ENCODE assay signal across 23 cellular contexts in genomic region chr17:38379448-38379847, GRCh38. TPM values are rescaled to one million over a fixed set of nuclear protein-coding genes. Genes with fewer than 3 reads are reported as not detected.
DNase-seq lines count a peak whose midpoint lies in the region; ATAC-seq, FAIRE-seq and TF ChIP-seq lines count a peak whose summit lies in the region.
"Had no signal": no experiment of that assay in that cellular context is flagged by ENCODE, and none has a peak within 500 bp of the region (broad histone marks: within the 10 kb centered on the region; RNA-seq: fewer than 3 reads in every experiment).

No MANE protein-coding gene starts in this region.

- no peak overlapping the region for H3K4me2 ChIP-seq in mammary epithelial cell (ENCODE audit: insufficient read depth, low read depth, low read length)
- H3K4me2 ChIP-seq: BLaER1, GM23338 had no signal

- dilution Hi-C loops in mammary epithelial cell (cut with HindIII; ENCODE audit: low sequenced_read_pairs): no loop called here

- no peak overlapping the region for H3K9ac ChIP-seq in mammary epithelial cell (ENCODE audit: insufficient read depth, low read length)
- H3K9ac ChIP-seq: BLaER1 had no signal

- H3K9me3 ChIP-seq in mammary epithelial cell (replicated peaks; ENCODE audit: insufficient read depth, low read length): no peaks in the 10 kb centered on the region
- H3K9me3 ChIP-seq: BLaER1, Caco-2 had no signal

- intact Hi-C loops in mammary epithelial cell (cut with micrococcal nuclease): no loop called here

- BruUV-seq in mammary epithelial cell (replicated peaks; lab: Mats Ljungman, UMichigan): no TSS peak

- H3K4me3 ChIP-seq in mammary epithelial cell (replicated peaks in 1 of 3; ENCODE audit: insufficient read depth in 1 of 3, low read depth in 2 of 3, low read length in 3 of 3): no peak overlapping the region
- H3K4me3 ChIP-seq: BLaER1, GM12878, GM23338 had no signal

- ATAC-seq in esophagus mucosa (peak; percentile 90), HG02571 (IDR thresholded peaks at IDR 0.05; ENCODE audit: unreplicated experiment) (no peak)
- ATAC-seq: CD8-positive, alpha-beta T cell; GM12878; GM23338; HCT116 had no signal

- TF ChIP-seq CTCF in mammary epithelial cell (conservative IDR thresholded peaks at IDR 0.05 in 1 of 2, IDR thresholded peaks at IDR 0.05 in 1 of 2; ENCODE audit: extremely low read depth in 1 of 2, insufficient read depth in 1 of 2, low read depth in 1 of 2, low read length in 2 of 2) (no peak), progenitor cell of endocrine pancreas (IDR thresholded peaks at IDR 0.05; ENCODE audit: unreplicated experiment) (no peak)

- no peaks in the 10 kb centered on the region for H3K27me3 ChIP-seq in mammary epithelial cell (ENCODE audit: insufficient read depth, low read length)
- H3K27me3 ChIP-seq: BLaER1 had no signal

- DNase-seq in T47D (ENCODE audit: low read depth in 1 of 2, low spot score in 1 of 2) (peak; percentile 55 to 78), mammary epithelial cell (no peak), progenitor cell of endocrine pancreas (ENCODE audit: low spot score, unreplicated experiment) (no peak), NCI-H2107 (lab: John Stamatoyannopoulos, UW) (no peak), urothelium cell line (ENCODE audit: low spot score) (no peak)
- DNase-seq: Caco-2; CD4-positive, CD25-positive, alpha-beta regulatory T cell; CD8-positive, alpha-beta T cell; DMS153; DND-41; GDM1; H9 had no signal

- FAIRE-seq in urothelium cell line (lab: Jason Lieb, UNC): no peak
- FAIRE-seq: A204.1, GM12878 had no signal

- in situ Hi-C loops in T47D (cut with HindIII; ENCODE audit: low pct_unique_long_range_greater_than_20kb, low sequenced_read_pairs) (no loop called here), mammary epithelial cell (cut with MboI; ENCODE audit: low sequenced_read_pairs in 2 of 2) (no loop called here)

- CTCF ChIA-PET in mammary epithelial cell (lab: Charles Lee; ENCODE audit: low non-redundant PET): interaction anchor here (0.6 kb wide), 1 partner anchor 31 kb away, joined by 4 read pairs; no protein-coding TSS in a partner anchor

- H3K36me3 ChIP-seq in mammary epithelial cell (ENCODE audit: insufficient read depth, low read length): peaks cover 1% of the 10 kb centered on the region

- H3K4me1 ChIP-seq in mammary epithelial cell (ENCODE audit: insufficient read depth, low read length): no peaks in the 10 kb centered on the region
- H3K4me1 ChIP-seq: Caco-2 had no signal

- H3K4me1 Mint-ChIP-seq in progenitor cell of endocrine pancreas (ENCODE audit: low read depth): no peaks in the 10 kb centered on the region
- H3K4me1 Mint-ChIP-seq: CD4-positive, CD25-positive, alpha-beta regulatory T cell; GM23338; H9 had no signal

- H2AFZ ChIP-seq in mammary epithelial cell (ENCODE audit: low read depth, low read length): no peak overlapping the region
- H2AFZ ChIP-seq: GM23338 had no signal

- 100% methylated on average over 1 of the region's 1 CpG for WGBS in mammary epithelial cell (ENCODE audit: low coverage, missing lambda C conversion rate)

- H4K20me1 ChIP-seq in mammary epithelial cell (ENCODE audit: insufficient read depth, low read length): no peaks in the 10 kb centered on the region
- H4K20me1 ChIP-seq: BLaER1 had no signal

- H3K27me3 Mint-ChIP-seq in progenitor cell of endocrine pancreas: no peaks in the 10 kb centered on the region
- H3K27me3 Mint-ChIP-seq: B cell; CD4-positive, CD25-positive, alpha-beta regulatory T cell had no signal

- H3K4me3 Mint-ChIP-seq in progenitor cell of endocrine pancreas (ENCODE audit: low read depth): no peak overlapping the region
- H3K4me3 Mint-ChIP-seq: B cell; CD4-positive, CD25-positive, alpha-beta regulatory T cell; CD8-positive, alpha-beta T cell; GM23338; H9 had no signal

- H3K79me2 ChIP-seq in mammary epithelial cell (ENCODE audit: insufficient read depth, low read length): no peaks in the 10 kb centered on the region

- H3K27ac ChIP-seq in mammary epithelial cell (ENCODE audit: insufficient read depth, low read depth, low read length): no peak overlapping the region
- H3K27ac ChIP-seq: 22Rv1, BLaER1, C4-2B had no signal

- peaks cover 6% of the 10 kb centered on the region for H3K36me3 Mint-ChIP-seq in progenitor cell of endocrine pancreas (ENCODE audit: insufficient read depth)

- peak overlapping the region; percentile 76 for H3K27ac Mint-ChIP-seq in progenitor cell of endocrine pancreas
- H3K27ac Mint-ChIP-seq: B cell; CD4-positive, CD25-positive, alpha-beta regulatory T cell; CD8-positive, alpha-beta T cell; GM23338; H9 had no signal

- no peaks in the 10 kb centered on the region for H3K9me3 Mint-ChIP-seq in progenitor cell of endocrine pancreas (ENCODE audit: low read depth)
- H3K9me3 Mint-ChIP-seq: CD4-positive, CD25-positive, alpha-beta regulatory T cell; CD8-positive, alpha-beta T cell; GM23338; H9 had no signal

RNA-seq across cellular contexts. Expression of gene SOCS7, which starts 27.8 kb away (rescaled TPM):
- total RNA-seq in mammary epithelial cell: 10 to 100 TPM; 16.2 to 23.2 TPM
- polyA plus RNA-seq in mammary epithelial cell: 9.6 TPM
- polyA minus RNA-seq in mammary epithelial cell: 53.3 TPM
- 11.9 TPM for total RNA-seq in esophagus mucosa
- 31.3 and 31.6 TPM in 2 replicates for total RNA-seq in progenitor cell of endocrine pancreas

RNA-seq across cellular contexts. Expression of gene GPR179, which starts 35.7 kb away (rescaled TPM):
- not detected for total RNA-seq in mammary epithelial cell
- under 0.01 TPM for polyA plus RNA-seq in mammary epithelial cell
- polyA minus RNA-seq in mammary epithelial cell: not detected
- total RNA-seq in esophagus mucosa: not detected
- total RNA-seq in progenitor cell of endocrine pancreas: 0.27 and 0.41 TPM in 2 replicates
- total RNA-seq: B cell, H9 had no signal
- polyA plus RNA-seq: AG04450; CD4-positive, CD25-positive, alpha-beta regulatory T cell had no signal

RNA-seq across cellular contexts. Expression of gene ARHGAP23, which starts 48.8 kb away (rescaled TPM):
- total RNA-seq in mammary epithelial cell (10 to 100 TPM; 30.5 to 43.0 TPM), esophagus mucosa (148 TPM), progenitor cell of endocrine pancreas (2.9 and 3.3 TPM in 2 replicates)
- 11.4 TPM for polyA plus RNA-seq in mammary epithelial cell
- 28.8 TPM for polyA minus RNA-seq in mammary epithelial cell

Comparison
In these comparisons a context has a peak if more than half of its experiments do, and no peak if none do; other contexts are left out.
1. DNase-seq: peak in T47D (2 of 2); none in mammary epithelial cell (single experiment), progenitor cell of endocrine pancreas (single experiment), NCI-H2107 (single experiment) and urothelium cell line (single experiment).